Comparison of ENCODE assay signal across 16 cellular contexts in the genomic region with DNA sequence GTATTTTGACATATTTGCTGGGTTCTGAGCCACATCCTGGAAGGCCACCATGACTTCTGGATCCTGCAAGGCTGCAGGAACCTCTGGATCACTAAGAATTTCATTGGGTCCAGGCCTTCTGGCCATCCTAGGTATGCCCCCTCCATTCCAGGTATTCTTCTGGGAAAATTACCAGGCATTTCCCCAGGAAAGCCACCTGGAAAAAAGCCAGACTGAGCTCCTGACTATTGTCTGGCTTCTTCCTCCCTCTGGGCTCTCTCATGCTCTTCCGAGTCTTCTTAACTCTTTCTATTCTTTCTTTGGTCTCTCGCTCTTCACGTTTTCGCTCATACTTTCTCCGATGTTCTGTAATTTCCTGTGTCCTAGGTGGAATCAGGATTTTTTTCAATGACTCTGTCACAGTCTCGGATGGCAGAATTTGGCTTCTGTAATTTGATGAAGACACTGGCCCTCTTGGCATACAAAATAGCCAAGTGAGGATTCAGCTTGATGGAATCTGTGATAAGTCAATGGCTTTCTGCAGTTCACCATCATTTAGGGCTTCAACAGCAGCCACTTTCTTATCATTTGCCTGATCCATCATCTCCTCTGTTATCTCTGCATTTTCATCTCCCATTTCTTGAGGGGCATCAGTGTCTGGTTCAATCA. TPM values are rescaled to one million over a fixed set of nuclear protein-coding genes. Genes with fewer than 3 reads are reported as not detected.
DNase-seq lines count a peak whose midpoint lies in the region; FAIRE-seq and TF ChIP-seq lines count a peak whose summit lies in the region.
"Had no signal": no experiment of that assay in that cellular context is flagged by ENCODE, and none has a peak within 500 bp of the region (broad histone marks: within the 10 kb centered on the region; RNA-seq: fewer than 3 reads in every experiment).

No MANE protein-coding gene starts in this region.

- H3K23ac ChIP-seq in mesenchymal stem cell (ENCODE audit: low read length in 2 of 2), result no peak overlapping the region

- no peak overlapping the region for H4K8ac ChIP-seq in mesenchymal stem cell (ENCODE audit: low read length)

- no peak overlapping the region for H2AFZ ChIP-seq in mesenchymal stem cell (ENCODE audit: low read depth, low read length)

- H2AK5ac ChIP-seq in mesenchymal stem cell (ENCODE audit: low read length, severe bottlenecking), result peak overlapping the region; percentile 75

- no peak overlapping the region for H3K14ac ChIP-seq in mesenchymal stem cell (ENCODE audit: low read length in 2 of 2)

- no peak for FAIRE-seq in D721Med (lab: Jason Lieb, UNC)
- FAIRE-seq: GM12891, GM19239 had no signal

- H3K4ac ChIP-seq in mesenchymal stem cell (ENCODE audit: low read depth in 1 of 2, low read length in 2 of 2), result no peak overlapping the region

- peaks cover 0 to 3% of the 10 kb centered on the region in 2 experiments for H3K27me3 ChIP-seq in mesenchymal stem cell (ENCODE audit: control insufficient read depth in 1 of 2, insufficient read depth in 1 of 2, low read length in 2 of 2)

- no peak overlapping the region for H2BK120ac ChIP-seq in mesenchymal stem cell (ENCODE audit: low read depth, low read length)

- no peaks in the 10 kb centered on the region for H3K9me3 ChIP-seq in mesenchymal stem cell (ENCODE audit: control insufficient read depth, low read length)
- H3K9me3 ChIP-seq: A549, Caco-2, HAP-1 had no signal

- H4K91ac ChIP-seq in mesenchymal stem cell (ENCODE audit: low read length), result no peak overlapping the region

- no peak overlapping the region for H2BK5ac ChIP-seq in mesenchymal stem cell (ENCODE audit: low read depth, low read length, poor library complexity, severe bottlenecking)

- DNase-seq in EH (ENCODE audit: low read depth) (peak; percentile 57), HS-27A (ENCODE audit: low read depth) (peak; percentile 3), RPMI7951 (ENCODE audit: low read depth) (peak; percentile 46), mesenchymal stem cell (no peak), pons (ENCODE audit: low spot score) (no peak), HK-2 (ENCODE audit: unreplicated experiment) (no peak), G401 (ENCODE audit: low spot score) (no peak), D721Med (ENCODE audit: insufficient read length, low spot score) (no peak)
- DNase-seq: CD8-positive, alpha-beta memory T cell; GOT3 had no signal

- H2BK15ac ChIP-seq in mesenchymal stem cell (ENCODE audit: low read depth, poor library complexity, severe bottlenecking), result no peak overlapping the region

- H3K4me3 ChIP-seq in mesenchymal stem cell (ENCODE audit: insufficient read depth in 1 of 2, low read depth in 1 of 2, low read length in 2 of 2), result no peak overlapping the region
- H3K4me3 ChIP-seq: A549, HAP-1 had no signal

- TF ChIP-seq CTCF in D721Med (IDR thresholded peaks at IDR 0.05; ENCODE audit: insufficient read depth, missing control alignments), result no peak

- H3K4me2 ChIP-seq in mesenchymal stem cell (ENCODE audit: low read length, poor library complexity, severe bottlenecking), result no peak overlapping the region
- H3K4me2 ChIP-seq: A549 had no signal

- no peaks in the 10 kb centered on the region for H3K36me3 ChIP-seq in mesenchymal stem cell (ENCODE audit: control insufficient read depth in 1 of 2, insufficient read depth in 2 of 2, low read depth in 1 of 2, low read length in 2 of 2)
- H3K36me3 ChIP-seq: HAP-1 had no signal

- H3K27ac ChIP-seq in mesenchymal stem cell (ENCODE audit: low read length, poor library complexity, severe bottlenecking), result no peak overlapping the region
- H3K27ac ChIP-seq: A549, HL-60 had no signal

- no peaks in the 10 kb centered on the region for H3K79me1 ChIP-seq in mesenchymal stem cell (replicated peaks; ENCODE audit: low read length, poor library complexity, severe bottlenecking)

- WGBS in mesenchymal stem cell, result 86% methylated on average over 6 of the region's 6 CpGs

- in situ Hi-C loops in G401 (cut with HindIII; ENCODE audit: low sequenced_read_pairs), result no loop called here

- H3K18ac ChIP-seq in mesenchymal stem cell (ENCODE audit: low read depth in 1 of 2, low read length in 2 of 2), result no peak overlapping the region

- H3K4me1 ChIP-seq in mesenchymal stem cell (ENCODE audit: control insufficient read depth, insufficient read depth, low read depth, low read length), result no peaks in the 10 kb centered on the region
- H3K4me1 ChIP-seq: Caco-2, HAP-1 had no signal

- no peak overlapping the region for H3K9ac ChIP-seq in mesenchymal stem cell (ENCODE audit: low read length)

- H2BK12ac ChIP-seq in mesenchymal stem cell (ENCODE audit: low read length in 2 of 2), result no peak overlapping the region

RNA-seq across cellular contexts. Expression of a gene that starts 42.6 kb away (rescaled TPM):
- total RNA-seq in RPMI7951 (2014; rRNA removed; shearing (Covaris generic)), result 24.0 and 33.1 TPM in 2 replicates
- polyA plus RNA-seq in mesenchymal stem cell (2013, experiment 1 of 2), result 6.5 TPM
- polyA plus RNA-seq in mesenchymal stem cell (2013, experiment 2 of 2), result 5.7 TPM
- 16.9 and 35.0 TPM in 2 replicates for total RNA-seq in G401 (2014; rRNA removed; shearing (Covaris generic))

Comparison
In these comparisons a context has a peak if more than half of its experiments do, and no peak if none do; other contexts are left out.
1. DNase-seq: peak in EH (single experiment), HS-27A (single experiment) and RPMI7951 (single experiment); none in mesenchymal stem cell (single experiment), pons (single experiment), HK-2 (single experiment), G401 (single experiment) and D721Med (single experiment).